Comparison of ENCODE assay signal across 8 cellular contexts in the genomic region with DNA sequence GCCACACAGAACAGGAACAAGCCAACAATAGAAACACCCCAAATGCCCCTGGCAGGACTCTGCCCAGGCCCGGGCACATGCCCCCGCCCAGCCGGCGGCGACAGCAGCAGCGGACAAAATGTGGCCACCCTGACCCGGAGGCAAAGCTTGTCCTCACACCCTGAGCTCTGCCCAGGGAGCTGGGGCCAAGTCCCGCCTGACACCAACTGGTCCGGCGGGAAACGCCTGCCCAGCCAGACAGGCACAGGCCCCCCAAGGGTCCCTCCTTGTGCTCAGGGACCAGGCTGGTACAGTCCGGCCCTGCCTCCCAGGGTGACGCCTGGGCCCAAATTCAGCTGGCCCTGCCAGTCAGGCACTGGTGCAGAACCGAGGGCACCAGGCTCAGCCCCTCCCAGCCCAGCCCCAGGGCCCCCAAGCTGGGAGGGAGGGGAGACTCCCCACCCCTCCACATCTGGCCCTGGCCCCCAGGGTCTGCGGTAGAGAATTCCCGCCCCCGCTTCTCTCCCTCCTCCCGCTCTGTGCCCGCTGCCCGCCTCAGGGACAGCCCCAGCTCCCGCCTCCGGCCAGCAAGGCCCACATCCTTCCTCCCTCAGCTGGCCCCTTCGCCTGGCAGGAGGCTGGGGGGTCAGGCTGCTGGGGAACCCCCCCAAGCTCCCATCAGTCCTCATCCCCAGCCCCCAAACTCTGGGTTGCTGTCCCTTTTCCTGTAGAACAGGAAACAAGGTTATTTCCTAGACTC. TPM values are rescaled to one million over a fixed set of nuclear protein-coding genes. Genes with fewer than 3 reads are reported as not detected.
DNase-seq lines count a peak whose midpoint lies in the region; ATAC-seq and TF ChIP-seq lines count a peak whose summit lies in the region.

No MANE protein-coding gene starts in this region.

- H3K4me1 ChIP-seq in lung (ENCODE audit: control insufficient read depth in 2 of 2, insufficient read depth in 2 of 2, low read length in 2 of 2) (peaks cover 19 to 27% of the 10 kb centered on the region in 2 donors), tibial artery (peaks cover 4 to 62% (median 56%) of the 10 kb centered on the region in 4 donors)

- peak overlapping the region; percentile 59 to 97 (median 91) for H3K27ac ChIP-seq in dorsolateral prefrontal cortex
- H3K27ac ChIP-seq in lung (ENCODE audit: low read depth in 1 of 2, low read length in 1 of 2), result peak overlapping the region; percentile 76 to 98
- peak overlapping the region; percentile 97 to 99 for H3K27ac ChIP-seq in tibial artery

- DNase-seq in EL (peak; percentile 68), NB4 (ENCODE audit: low read depth) (peak; percentile 80), dorsolateral prefrontal cortex (peak in 8 of 10 donors; percentile 40 to 74 (median 60)), lung (ENCODE audit: low spot score) (no peak), tibial artery (peak; percentile 53 to 92), NCI-H1694 treated with DMSO at 0.1 percent for 48 hours (lab: John Stamatoyannopoulos, UW) (no peak)
- no peak for DNase-seq in activated CD8-positive, alpha-beta memory T cell treated with anti-CD3 and anti-CD28 coated beads, Interleukin-2, amount 50 U/mL, for 48 hours

- no peak for TF ChIP-seq CTCF in NB4 (IDR thresholded peaks at IDR 0.05; ENCODE audit: low read depth, low read length)
- peak in 2 of 56 donors; percentile 8 to 11 for TF ChIP-seq CTCF in dorsolateral prefrontal cortex (IDR thresholded peaks at IDR 0.05 in 54 of 56, conservative IDR thresholded peaks at IDR 0.05 in 2 of 56; ENCODE audit: low read depth in 1 of 56, partially characterized antibody in 56 of 56)
- no peak for TF ChIP-seq CTCF in lung (IDR thresholded peaks at IDR 0.05; ENCODE audit: control extremely low read depth, extremely low read depth)
- no peak for TF ChIP-seq CTCF in tibial artery (IDR thresholded peaks at IDR 0.05)

- H3K4me3 ChIP-seq in NB4 (ENCODE audit: low read depth, low read length) (peak overlapping the region; percentile 74), dorsolateral prefrontal cortex (peak overlapping the region; percentile 55 to 98 (median 90)), lung (peak overlapping the region; percentile 52), tibial artery (peak overlapping the region; percentile 93 to 99)

- intact Hi-C loops in dorsolateral prefrontal cortex (cut with DNase I), result loop anchor here (2.0 to 10.0 kb wide), 4 partner anchors 27 to 277 kb away; partner anchors contain the start of genes TMEM222 (in 1 of the 2) and WASF2 (in 1 of the 2)
- intact Hi-C loops in tibial artery (cut with DNase I; ENCODE audit: low total_unique reads), result loop anchor here (2.0 to 10.0 kb wide), 4 partner anchors 33 to 297 kb away; no protein-coding TSS in a partner anchor

- 3 to 11% methylated on average over 19 to 23 of the region's 23 CpGs for WGBS in lung, 2 donors

- H3K27me3 ChIP-seq in dorsolateral prefrontal cortex (no peaks in the 10 kb centered on the region), lung (ENCODE audit: control insufficient read depth, insufficient read depth) (no peaks in the 10 kb centered on the region), tibial artery (no peaks in the 10 kb centered on the region)

- peak; percentile 6 for ATAC-seq in lung (ENCODE audit: insufficient read depth, low FRiP score)
- ATAC-seq in GM19452 (IDR thresholded peaks at IDR 0.05; ENCODE audit: unreplicated experiment), result no peak

- H3K36me3 ChIP-seq in lung (ENCODE audit: control insufficient read depth in 2 of 2, insufficient read depth in 2 of 2, low read length in 2 of 2), result no peaks in the 10 kb centered on the region
- no peaks in the 10 kb centered on the region for H3K36me3 ChIP-seq in tibial artery

- no peak for TF ChIP-seq POLR2A in NB4 (IDR thresholded peaks at IDR 0.05; ENCODE audit: extremely low read depth, insufficient read length)

- H3K9me3 ChIP-seq in lung (ENCODE audit: control insufficient read depth in 2 of 2, insufficient read depth in 1 of 2, low read length in 1 of 2), result no peaks in the 10 kb centered on the region
- no peaks in the 10 kb centered on the region for H3K9me3 ChIP-seq in tibial artery

RNA-seq across cellular contexts. Expression of gene AHDC1, which starts 2.0 kb away (rescaled TPM):
- total RNA-seq in dorsolateral prefrontal cortex (100 to 1,000 TPM in 21 of 120 experiments, 10 to 100 TPM in 99; 57.6 to 160 (median 87.2) TPM), lung (10 to 100 TPM; 31.8 to 37.9 TPM)
- polyA plus RNA-seq in lung, result 10 to 100 TPM; 10.3 to 11.8 TPM

RNA-seq across cellular contexts. Expression of gene FGR, which starts 33.0 kb away (rescaled TPM):
- 10 to 100 TPM in 19 of 120 experiments, 1 to 10 TPM in 101; 2.0 to 24.2 (median 6.8) TPM for total RNA-seq in dorsolateral prefrontal cortex
- total RNA-seq in lung, result 100 to 1,000 TPM in 1 of 2 donors, 10 to 100 TPM in 1; 26.6 to 108 TPM
- 100 to 1,000 TPM; 113 to 403 TPM for polyA plus RNA-seq in lung

Comparison
In these comparisons a context has a peak if more than half of its experiments do, and no peak if none do; other contexts are left out.
1. DNase-seq: peak in EL (single experiment), NB4 (single experiment), dorsolateral prefrontal cortex (8 of 10) and tibial artery (2 of 2); none in lung (single experiment), NCI-H1694 treated with DMSO at 0.1 percent for 48 hours (single experiment) and activated CD8-positive, alpha-beta memory T cell treated with anti-CD3 and anti-CD28 coated beads, Interleukin-2, amount 50 U/mL, for 48 hours (single experiment).
2. Peak in every context shown above with its lines, with median percentiles within 50 percentile points of each other: H3K4me3 ChIP-seq and H3K27ac ChIP-seq.